1 cellular context compared by ENCODE assay signal in genomic region chr7:102272917-102273748, GRCh38.
TF ChIP-seq lines count a peak whose summit lies in the region.

No MANE protein-coding gene starts in this region.

TF ChIP-seq in HepG2, 621 proteins besides CTCF, POLR2A, EP300 and RAD21 (continued from another document):
- TF ChIP-seq SKIL (CRISPR knock-in tag; IDR thresholded peaks at IDR 0.05; ENCODE audit: borderline replicate concordance) (no peak), NFKB2 (CRISPR knock-in tag; IDR thresholded peaks at IDR 0.05; ENCODE audit: borderline replicate concordance) (peak; percentile 4; the same call in 1 of the 2 replicates), KDM5B (CRISPR knock-in tag; IDR thresholded peaks at IDR 0.05; ENCODE audit: borderline replicate concordance) (0 out of 2 replicates have a peak, but pooled peaks have one; percentile 10), NAIF1 (CRISPR knock-in tag; IDR thresholded peaks at IDR 0.05; ENCODE audit: borderline replicate concordance) (no peak), DNMT1 (CRISPR knock-in tag; IDR thresholded peaks at IDR 0.05) (0 out of 2 replicates have a peak, but pooled peaks have one; percentile 61), DBP (CRISPR knock-in tag; IDR thresholded peaks at IDR 0.05; ENCODE audit: not compliant biosample characterization) (no peak), ZNF674 (CRISPR knock-in tag; IDR thresholded peaks at IDR 0.05; ENCODE audit: low read depth) (0 out of 2 replicates have a peak, but pooled peaks have one; percentile 46), ZNF205 (CRISPR knock-in tag; IDR thresholded peaks at IDR 0.05) (no peak), LBX2 (CRISPR knock-in tag; IDR thresholded peaks at IDR 0.05; ENCODE audit: borderline replicate concordance) (0 out of 2 replicates have a peak, but pooled peaks have one; percentile 48), ZNF407 (CRISPR knock-in tag; IDR thresholded peaks at IDR 0.05; ENCODE audit: not compliant biosample characterization) (no peak), ZSCAN31 (CRISPR knock-in tag; IDR thresholded peaks at IDR 0.05; ENCODE audit: low read depth) (no peak), ZMYM3 (CRISPR knock-in tag; IDR thresholded peaks at IDR 0.05) (peak; percentile 56), CREB1 (IDR thresholded peaks at IDR 0.05) (no peak), CREB1 (CRISPR knock-in tag; IDR thresholded peaks at IDR 0.05) (no peak), IRF9 (CRISPR knock-in tag; IDR thresholded peaks at IDR 0.05; ENCODE audit: borderline replicate concordance) (0 out of 2 replicates have a peak, but pooled peaks have one; percentile 38), HNRNPLL (IDR thresholded peaks at IDR 0.05; ENCODE audit: low read depth, low read length, poor library complexity, severe bottlenecking) (no peak), ZNF605 (CRISPR knock-in tag; IDR thresholded peaks at IDR 0.05) (peak; percentile 67; the same call in 1 of the 2 replicates)
- TF ChIP-seq, protein P1, sequence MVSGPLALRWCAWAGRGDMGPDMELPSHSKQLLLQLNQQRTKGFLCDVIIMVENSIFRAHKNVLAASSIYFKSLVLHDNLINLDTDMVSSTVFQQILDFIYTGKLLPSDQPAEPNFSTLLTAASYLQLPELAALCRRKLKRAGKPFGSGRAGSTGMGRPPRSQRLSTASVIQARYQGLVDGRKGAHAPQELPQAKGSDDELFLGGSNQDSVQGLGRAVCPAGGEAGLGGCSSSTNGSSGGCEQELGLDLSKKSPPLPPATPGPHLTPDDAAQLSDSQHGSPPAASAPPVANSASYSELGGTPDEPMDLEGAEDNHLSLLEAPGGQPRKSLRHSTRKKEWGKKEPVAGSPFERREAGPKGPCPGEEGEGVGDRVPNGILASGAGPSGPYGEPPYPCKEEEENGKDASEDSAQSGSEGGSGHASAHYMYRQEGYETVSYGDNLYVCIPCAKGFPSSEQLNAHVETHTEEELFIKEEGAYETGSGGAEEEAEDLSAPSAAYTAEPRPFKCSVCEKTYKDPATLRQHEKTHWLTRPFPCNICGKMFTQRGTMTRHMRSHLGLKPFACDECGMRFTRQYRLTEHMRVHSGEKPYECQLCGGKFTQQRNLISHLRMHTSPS (CRISPR knock-in tag; IDR thresholded peaks at IDR 0.05; ENCODE audit: low read depth): peak; percentile 16; the same call in 1 of the 2 replicates
